Comparison of ENCODE assay signal across 9 cellular contexts in the genomic region with DNA sequence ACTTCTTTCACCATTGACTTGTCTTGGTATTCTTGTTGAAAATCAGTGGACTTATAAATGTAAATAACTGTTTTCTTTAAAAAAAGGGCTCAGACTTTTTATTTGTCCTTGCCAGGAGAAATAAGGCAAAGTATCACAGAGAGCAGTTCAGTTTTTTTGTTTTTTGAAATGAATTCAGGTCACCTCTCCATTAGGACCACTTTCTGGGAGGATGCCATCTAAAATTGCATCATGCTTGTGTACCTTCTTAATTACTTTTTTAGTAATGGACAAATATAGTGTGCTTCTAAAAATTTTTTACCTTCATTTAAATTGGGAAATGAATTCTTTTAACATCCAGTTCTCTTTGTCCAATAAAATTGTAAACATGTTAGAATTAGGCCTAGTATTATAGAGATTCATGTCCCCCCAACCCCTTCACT.
DNase-seq lines count a peak whose midpoint lies in the region; ATAC-seq and TF ChIP-seq lines count a peak whose summit lies in the region.
"Had no signal": no experiment of that assay in that cellular context is flagged by ENCODE, and none has a peak within 500 bp of the region (broad histone marks: within the 10 kb centered on the region; RNA-seq: fewer than 3 reads in every experiment).

No MANE protein-coding gene starts in this region.

- H3K4me1 Mint-ChIP-seq in naive thymus-derived CD8-positive, alpha-beta T cell: no peaks in the 10 kb centered on the region
- no peaks in the 10 kb centered on the region for H3K4me1 Mint-ChIP-seq in Calu3 (ENCODE audit: low read depth, unreplicated experiment)
- H3K4me1 Mint-ChIP-seq: activated naive CD4-positive, alpha-beta T cell treated with anti-CD3 and anti-CD28 coated beads, Interleukin-2, amount 10 ng/mL, durations not matched to agents 7 days and 5 days had no signal

- TF ChIP-seq CTCF in brain microvascular endothelial cell (IDR thresholded peaks at IDR 0.05; ENCODE audit: low read depth, low read length, missing control alignments): no peak
- no peak for TF ChIP-seq CTCF in Calu3 (IDR thresholded peaks at IDR 0.05; ENCODE audit: unreplicated experiment)

- H3K36me3 ChIP-seq in brain microvascular endothelial cell (replicated peaks): no peaks in the 10 kb centered on the region

- no peaks in the 10 kb centered on the region for H3K9me3 Mint-ChIP-seq in naive thymus-derived CD8-positive, alpha-beta T cell
- H3K9me3 Mint-ChIP-seq in Calu3 (ENCODE audit: low read depth, unreplicated experiment): no peaks in the 10 kb centered on the region
- H3K9me3 Mint-ChIP-seq: activated naive CD4-positive, alpha-beta T cell treated with anti-CD3 and anti-CD28 coated beads, Interleukin-2, amount 10 ng/mL, durations not matched to agents 7 days and 5 days had no signal

- DNase-seq in DMS53 (lab: John Stamatoyannopoulos, UW) (peak; percentile 24), HT-29 (ENCODE audit: low spot score) (peak; percentile 17), brain microvascular endothelial cell (no peak), Calu3 (no peak)
- no peak for DNase-seq in naive thymus-derived CD8-positive, alpha-beta T cell
- DNase-seq in stimulated activated naive CD4-positive, alpha-beta T cell treated with Interleukin-2 at 50 U/mL for 16 hours (lab: John Stamatoyannopoulos, UW): no peak
- DNase-seq: activated naive CD4-positive, alpha-beta T cell treated with anti-CD3 and anti-CD28 coated beads, Interleukin-2, amount 10 ng/mL, durations not matched to agents 7 days and 5 days; GF-D8 had no signal

- peak overlapping the region in 7 of 10 donors; percentile 39 to 82 (median 75) for H3K4me3 Mint-ChIP-seq in naive thymus-derived CD8-positive, alpha-beta T cell
- H3K4me3 Mint-ChIP-seq in Calu3 (ENCODE audit: low read depth, unreplicated experiment): no peak overlapping the region
- H3K4me3 Mint-ChIP-seq: activated naive CD4-positive, alpha-beta T cell treated with anti-CD3 and anti-CD28 coated beads, Interleukin-2, amount 10 ng/mL, durations not matched to agents 7 days and 5 days had no signal

- intact Hi-C loops in Calu3 (cut with micrococcal nuclease; ENCODE audit: unreplicated experiment): no loop called here

- H3K27ac Mint-ChIP-seq in naive thymus-derived CD8-positive, alpha-beta T cell: peak overlapping the region in 4 of 10 donors; percentile 8 to 68 (median 38)
- no peak overlapping the region for H3K27ac Mint-ChIP-seq in Calu3 (ENCODE audit: unreplicated experiment)
- H3K27ac Mint-ChIP-seq: activated naive CD4-positive, alpha-beta T cell treated with anti-CD3 and anti-CD28 coated beads, Interleukin-2, amount 10 ng/mL, durations not matched to agents 7 days and 5 days had no signal

- no TSS peak for BruUV-seq in Calu3 (replicated peaks; lab: Mats Ljungman, UMichigan)

- peak overlapping the region; percentile 9 for H3K4me3 ChIP-seq in brain microvascular endothelial cell (ENCODE audit: low read depth, low read length)

- ATAC-seq in naive thymus-derived CD8-positive, alpha-beta T cell: no peak
- ATAC-seq in GM18517 (IDR thresholded peaks at IDR 0.05; ENCODE audit: unreplicated experiment): no peak

- in situ Hi-C loops in brain microvascular endothelial cell (cut with HindIII; ENCODE audit: low pct_ligation_motif_present, low sequenced_read_pairs): no loop called here

- CTCF ChIA-PET in Calu3 (lab: Charles Lee): no interaction called here

- H3K27me3 ChIP-seq in brain microvascular endothelial cell (replicated peaks): no peaks in the 10 kb centered on the region

- H3K36me3 Mint-ChIP-seq in naive thymus-derived CD8-positive, alpha-beta T cell: peaks cover 0 to 13% (median 10%) of the 10 kb centered on the region in 3 donors
- no peaks in the 10 kb centered on the region for H3K36me3 Mint-ChIP-seq in Calu3 (ENCODE audit: insufficient read depth, unreplicated experiment)
- H3K36me3 Mint-ChIP-seq: activated naive CD4-positive, alpha-beta T cell treated with anti-CD3 and anti-CD28 coated beads, Interleukin-2, amount 10 ng/mL, durations not matched to agents 7 days and 5 days had no signal

- no peaks in the 10 kb centered on the region for H3K27me3 Mint-ChIP-seq in naive thymus-derived CD8-positive, alpha-beta T cell
- H3K27me3 Mint-ChIP-seq in Calu3 (ENCODE audit: unreplicated experiment): no peaks in the 10 kb centered on the region
- H3K27me3 Mint-ChIP-seq: activated naive CD4-positive, alpha-beta T cell treated with anti-CD3 and anti-CD28 coated beads, Interleukin-2, amount 10 ng/mL, durations not matched to agents 7 days and 5 days had no signal

- no peak overlapping the region for H3K27ac ChIP-seq in brain microvascular endothelial cell

- POLR2A ChIA-PET in naive thymus-derived CD8-positive, alpha-beta T cell (lab: Charles Lee): no interaction called here

Comparison
In these comparisons a context has a peak if more than half of its experiments do, and no peak if none do; other contexts are left out.
1. DNase-seq: peak in DMS53 (single experiment) and HT-29 (single experiment); none in brain microvascular endothelial cell (single experiment), naive thymus-derived CD8-positive, alpha-beta T cell (0 of 10), Calu3 (single experiment) and stimulated activated naive CD4-positive, alpha-beta T cell treated with Interleukin-2 at 50 U/mL for 16 hours (single experiment).